19 cellular contexts compared by ENCODE assay signal in the genomic region with DNA sequence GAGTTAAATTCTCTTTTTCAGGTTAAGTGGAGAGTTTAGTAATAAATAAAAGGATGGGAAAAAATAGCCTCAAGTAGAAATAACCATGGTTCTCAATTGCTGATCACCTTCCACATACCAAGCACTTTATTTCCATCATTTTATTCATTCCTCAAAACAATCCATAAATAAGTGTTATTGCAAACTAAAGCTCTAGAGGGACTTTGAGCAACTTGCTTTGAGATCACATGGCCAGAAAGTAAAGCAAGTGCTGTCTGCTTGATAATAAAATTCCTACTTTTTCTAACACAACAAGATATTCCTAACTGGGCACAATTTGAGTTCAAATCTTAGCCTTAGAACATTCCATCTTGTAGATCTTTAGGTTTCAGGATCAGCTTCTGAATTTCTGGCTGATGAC.
DNase-seq lines count a peak whose midpoint lies in the region; ATAC-seq and TF ChIP-seq lines count a peak whose summit lies in the region.
"Had no signal": no experiment of that assay in that cellular context is flagged by ENCODE, and none has a peak within 500 bp of the region (broad histone marks: within the 10 kb centered on the region; RNA-seq: fewer than 3 reads in every experiment).

No MANE protein-coding gene starts in this region.

- no peak overlapping the region for H3K4me3 ChIP-seq in AG10803 (ENCODE audit: low read length)
- no peak overlapping the region for H3K4me3 ChIP-seq in GM23248
- H3K4me3 ChIP-seq: A549, Peyer's patch, SK-N-MC had no signal

- no peaks in the 10 kb centered on the region for H3K9me3 Mint-ChIP-seq in endothelial cell (ENCODE audit: unreplicated experiment)
- H3K9me3 Mint-ChIP-seq: CD4-positive, alpha-beta T cell had no signal

- no peaks in the 10 kb centered on the region for H3K9me2 ChIP-seq in GM23248 (ENCODE audit: insufficient read depth)

- no peaks in the 10 kb centered on the region for H3K9me3 ChIP-seq in GM23248 (ENCODE audit: low read depth)
- H3K9me3 ChIP-seq: A549, Peyer's patch had no signal

- no peaks in the 10 kb centered on the region for H3K36me3 ChIP-seq in GM23248 (ENCODE audit: low read depth)
- H3K36me3 ChIP-seq: Peyer's patch had no signal

- H3K79me2 ChIP-seq in GM23248 (ENCODE audit: insufficient read depth) = no peaks in the 10 kb centered on the region

- H3K4me3 Mint-ChIP-seq in endothelial cell (ENCODE audit: unreplicated experiment) = no peak overlapping the region
- H3K4me3 Mint-ChIP-seq: CD4-positive, alpha-beta T cell had no signal

- no peaks in the 10 kb centered on the region for H3K27me3 Mint-ChIP-seq in endothelial cell (ENCODE audit: unreplicated experiment)
- H3K27me3 Mint-ChIP-seq: CD4-positive, alpha-beta T cell had no signal

- no peak overlapping the region for H3K4me2 ChIP-seq in GM23248 (ENCODE audit: unreplicated experiment)
- H3K4me2 ChIP-seq: A549 had no signal

- no peaks in the 10 kb centered on the region for H3K27me3 ChIP-seq in GM23248 (replicated peaks; ENCODE audit: insufficient read depth)
- H3K27me3 ChIP-seq: Peyer's patch had no signal

- DNase-seq in AG10803 (ENCODE audit: low read depth) (no peak), GM23248 (peak; percentile 27), endothelial cell (ENCODE audit: low spot score) (no peak), iris pigment epithelial cell (ENCODE audit: low read depth) (peak; percentile 53)
- DNase-seq in activated CD4-positive, alpha-beta T cell treated with anti-CD3 and anti-CD28 coated beads for 1 hour = no peak
- DNase-seq: AML-193; CD4-positive, alpha-beta T cell; DMS53; KBM-7; NCI-H146; NCI-H226; NCI-H524 treated with DMSO at 0.1 percent for 48 hours; Peyer's patch; Right ventricle myocardium superior had no signal

- H3K36me3 Mint-ChIP-seq in endothelial cell (ENCODE audit: low read depth, unreplicated experiment) = no peaks in the 10 kb centered on the region

- H3F3A ChIP-seq in GM23248 (ENCODE audit: insufficient read depth) = peaks cover 24% of the 10 kb centered on the region

- peaks cover 34% of the 10 kb centered on the region for H3K4me1 ChIP-seq in GM23248 (ENCODE audit: insufficient read depth)
- H3K4me1 ChIP-seq: A549, Peyer's patch had no signal

- no peak for ATAC-seq in HG02759 (IDR thresholded peaks at IDR 0.05; ENCODE audit: unreplicated experiment)
- no peak for ATAC-seq in HG03280 (IDR thresholded peaks at IDR 0.05; ENCODE audit: unreplicated experiment)
- ATAC-seq: A549, HCT116 had no signal

- no peak overlapping the region for H3K27ac Mint-ChIP-seq in endothelial cell (ENCODE audit: unreplicated experiment)
- H3K27ac Mint-ChIP-seq: CD4-positive, alpha-beta T cell had no signal

- no peak overlapping the region for H2AFZ ChIP-seq in GM23248

- H3K9ac ChIP-seq in GM23248 = no peak overlapping the region

- H3K4me1 Mint-ChIP-seq in endothelial cell (ENCODE audit: unreplicated experiment) = no peaks in the 10 kb centered on the region

- TF ChIP-seq CTCF in AG10803 (conservative IDR thresholded peaks at IDR 0.05; ENCODE audit: low read length) (peak; percentile 26; the same call in 1 of the 2 replicates), endothelial cell (IDR thresholded peaks at IDR 0.05; ENCODE audit: unreplicated experiment) (peak; percentile 19)

- in situ Hi-C loops in GM23248 (cut with MboI) = loop anchor here (25.0 kb wide), 1 partner anchor 867 kb away; no protein-coding TSS in a partner anchor

- H3K27ac ChIP-seq in GM23248 = no peak overlapping the region
- H3K27ac ChIP-seq: A549, Peyer's patch, SK-N-MC had no signal

- H4K20me1 ChIP-seq in GM23248 (ENCODE audit: insufficient read depth) = no peaks in the 10 kb centered on the region

Comparison
In these comparisons a context has a peak if more than half of its experiments do, and no peak if none do; other contexts are left out.
1. DNase-seq: peak in GM23248 (single experiment) and iris pigment epithelial cell (single experiment); none in AG10803 (single experiment), endothelial cell (single experiment) and activated CD4-positive, alpha-beta T cell treated with anti-CD3 and anti-CD28 coated beads for 1 hour (single experiment).